ENCODE assay signal across 18 cellular contexts in genomic region chr2:213265679-213266078, GRCh38. TPM values are rescaled to one million over a fixed set of nuclear protein-coding genes. Genes with fewer than 3 reads are reported as not detected.
DNase-seq lines count a peak whose midpoint lies in the region; ATAC-seq, FAIRE-seq and TF ChIP-seq lines count a peak whose summit lies in the region.
"Had no signal": no experiment of that assay in that cellular context is flagged by ENCODE, and none has a peak within 500 bp of the region (broad histone marks: within the 10 kb centered on the region; RNA-seq: fewer than 3 reads in every experiment).

No MANE protein-coding gene starts in this region.

- FAIRE-seq in HepG2 (lab: Jason Lieb, UNC), result no peak
- FAIRE-seq: D721Med, G401.6, GM12892, GM18507, H1 had no signal

- no peak overlapping the region for H3K9ac ChIP-seq in HepG2 (ENCODE audit: insufficient read depth, low read depth, low read length)

- POLR2A ChIA-PET in HepG2 (lab: Yijun Ruan, JAX) (interaction anchor here (1.6 kb wide), 1 partner anchor 18 kb away, joined by 8 read pairs; the partner anchor contains the start of gene SPAG16), OCI-LY7 (lab: Charles Lee) (interaction anchor here (1.2 to 1.3 kb wide), 3 partner anchors 10 to 21 kb away, joined by 3 to 7 read pairs (median 4); no protein-coding TSS in a partner anchor)

- no peak for DNase-seq in HepG2 (ENCODE audit: low spot score)
- no peak for DNase-seq in right lobe of liver
- DNase-seq in SJCRH30, result peak; percentile 23 to 41
- no peak for DNase-seq in OCI-LY7 (ENCODE audit: low spot score)
- DNase-seq in NCI-H748 treated with DMSO at 0.1 percent for 48 hours (lab: John Stamatoyannopoulos, UW), result no peak
- DNase-seq: ACHN; BE2C; C1 segment of cervical spinal cord; Caco-2; CD4-positive, CD25-positive, alpha-beta regulatory T cell; H9 had no signal

- CTCF ChIA-PET in HepG2 (lab: Yijun Ruan, JAX; ENCODE audit: low intra/inter-chr PET ratio, low total read pairs) (no interaction called here), OCI-LY7 (lab: Charles Lee; ENCODE audit: unreplicated experiment) (no interaction called here)

- H3K4me1 ChIP-seq in HepG2 (ENCODE audit: insufficient read depth, low read length), result peaks cover 15% of the 10 kb centered on the region; the same call in 1 of the 2 replicates
- H3K4me1 ChIP-seq in right lobe of liver, result no peaks in the 10 kb centered on the region
- peaks cover 6% of the 10 kb centered on the region for H3K4me1 ChIP-seq in SJCRH30
- no peaks in the 10 kb centered on the region for H3K4me1 ChIP-seq in OCI-LY7 (ENCODE audit: insufficient read depth, low read length, poor library complexity, severe bottlenecking)

- H4K20me1 ChIP-seq in HepG2 (ENCODE audit: insufficient read depth, low read length) (no peaks in the 10 kb centered on the region), OCI-LY7 (ENCODE audit: insufficient read depth, low read length) (no peaks in the 10 kb centered on the region)

- peak overlapping the region in 1 of 3 experiments; percentile 37 for H3K4me3 Mint-ChIP-seq in nephron
- H3K4me3 Mint-ChIP-seq: CD4-positive, CD25-positive, alpha-beta regulatory T cell; H9 had no signal

- H2AFZ ChIP-seq in HepG2 (ENCODE audit: low read length) (no peak overlapping the region), OCI-LY7 (ENCODE audit: low read length) (no peak overlapping the region)

- H3K27ac ChIP-seq in HepG2 (ENCODE audit: extremely low read length, insufficient read depth, low read length) (no peak overlapping the region), right lobe of liver (no peak overlapping the region), SJCRH30 (peak overlapping the region; percentile 54), OCI-LY7 (ENCODE audit: low read depth, low read length, poor library complexity, severe bottlenecking) (no peak overlapping the region)

- H3K4me2 ChIP-seq in HepG2 (ENCODE audit: low read depth, low read length) (0 out of 2 replicates have a peak overlapping the region, but pooled peaks have one; percentile 6), OCI-LY7 (ENCODE audit: low read length) (no peak overlapping the region)

- peak overlapping the region in 2 of 3 experiments; percentile 33 to 63 for H3K27ac Mint-ChIP-seq in nephron
- H3K27ac Mint-ChIP-seq: H9 had no signal

- no peaks in the 10 kb centered on the region for H3K36me3 Mint-ChIP-seq in nephron (ENCODE audit: low read depth)

- peaks cover 0 to 9% of the 10 kb centered on the region in 2 experiments; a peak in 2 of 5 replicates for H3K27me3 ChIP-seq in HepG2 (ENCODE audit: control insufficient read depth in 1 of 2, insufficient read depth in 2 of 2, low read length in 2 of 2)
- H3K27me3 ChIP-seq in right lobe of liver, result no peaks in the 10 kb centered on the region
- no peaks in the 10 kb centered on the region for H3K27me3 ChIP-seq in SJCRH30
- H3K27me3 ChIP-seq: BE2C had no signal

- H3K9me2 ChIP-seq in OCI-LY7 (ENCODE audit: insufficient read depth, low read length), result 0 out of 2 replicates have a peak, but pooled peaks cover 9% of the 10 kb centered on the region

- H3K9me3 Mint-ChIP-seq in nephron, result no peaks in the 10 kb centered on the region
- H3K9me3 Mint-ChIP-seq: CD4-positive, CD25-positive, alpha-beta regulatory T cell; H9 had no signal

- intact Hi-C loops in HepG2 (cut with micrococcal nuclease; ENCODE audit: unreplicated experiment), result no loop called here
- intact Hi-C loops in right lobe of liver (cut with DNase I), result no loop called here
- intact Hi-C loops in OCI-LY7 (cut with micrococcal nuclease; ENCODE audit: unreplicated experiment), result no loop called here

- H3K9me3 ChIP-seq in HepG2 (ENCODE audit: low read length), result no peaks in the 10 kb centered on the region
- H3K9me3 ChIP-seq in right lobe of liver, result no peaks in the 10 kb centered on the region
- no peaks in the 10 kb centered on the region for H3K9me3 ChIP-seq in SJCRH30 (replicated peaks)
- no peaks in the 10 kb centered on the region for H3K9me3 ChIP-seq in OCI-LY7 (ENCODE audit: low read length)
- H3K9me3 ChIP-seq: BE2C, Caco-2 had no signal

- no peaks in the 10 kb centered on the region; a peak in 1 of 5 replicates for H3K36me3 ChIP-seq in HepG2 (replicated peaks in 1 of 2; ENCODE audit: control insufficient read depth in 1 of 2, insufficient read depth in 2 of 2, low read length in 2 of 2)
- H3K36me3 ChIP-seq in right lobe of liver, result no peaks in the 10 kb centered on the region
- no peaks in the 10 kb centered on the region for H3K36me3 ChIP-seq in SJCRH30
- no peaks in the 10 kb centered on the region for H3K36me3 ChIP-seq in OCI-LY7 (ENCODE audit: insufficient read depth, low read length)
- H3K36me3 ChIP-seq: BE2C had no signal

- in situ Hi-C loops in HepG2 (cut with HindIII; ENCODE audit: extremely low pct_ligation_motif_present, low pct_unique_long_range_greater_than_20kb), result loop anchor here (25.0 kb wide), 1 partner anchor 1747 kb away; no protein-coding TSS in a partner anchor

- H3K4me1 Mint-ChIP-seq in nephron, result peaks cover 9% of the 10 kb centered on the region
- H3K4me1 Mint-ChIP-seq: H9 had no signal

- H3K4me3 ChIP-seq in HepG2 (replicated peaks in 1 of 3; ENCODE audit: insufficient read depth in 1 of 3, low read depth in 2 of 3, low read length in 3 of 3), result no peak overlapping the region
- no peak overlapping the region for H3K4me3 ChIP-seq in right lobe of liver
- H3K4me3 ChIP-seq in SJCRH30, result peak overlapping the region; percentile 48
- no peak overlapping the region for H3K4me3 ChIP-seq in OCI-LY7 (ENCODE audit: low read depth, low read length, poor library complexity, severe bottlenecking)

- no peak for TF ChIP-seq RAD21 in HepG2 (CRISPR knock-in tag; IDR thresholded peaks at IDR 0.05)

- no peaks in the 10 kb centered on the region for H3K79me2 ChIP-seq in HepG2 (ENCODE audit: insufficient read depth, low read length)
- no peaks in the 10 kb centered on the region for H3K79me2 ChIP-seq in OCI-LY7 (ENCODE audit: insufficient read depth, low read depth, low read length)

- no peaks in the 10 kb centered on the region for H3K27me3 Mint-ChIP-seq in nephron (ENCODE audit: low read depth)

- TF ChIP-seq POLR2A in HepG2 (IDR thresholded peaks at IDR 0.05; ENCODE audit: insufficient read depth in 1 of 2, low read depth in 2 of 2, low read length in 2 of 2) (no peak), right lobe of liver (IDR thresholded peaks at IDR 0.05) (no peak)

- WGBS in HepG2 (ENCODE audit: low lambda C conversion rate), result 0% methylated on average over 3 of the region's 3 CpGs
- WGBS in right lobe of liver (ENCODE audit: insufficient coverage, low coverage, low lambda C conversion rate, missing lambda C conversion rate), result 57% methylated on average over 3 of the region's 3 CpGs

- TF ChIP-seq CTCF in HepG2 (CRISPR knock-in tag; IDR thresholded peaks at IDR 0.05) (no peak), right lobe of liver (IDR thresholded peaks at IDR 0.05) (no peak), nephron (IDR thresholded peaks at IDR 0.05; ENCODE audit: unreplicated experiment in 3 of 3) (no peak), OCI-LY7 (conservative IDR thresholded peaks at IDR 0.05; ENCODE audit: low read length) (no peak)

- no peak for TF ChIP-seq EP300 in HepG2 (IDR thresholded peaks at IDR 0.05; ENCODE audit: low read depth in 2 of 2, low read length in 2 of 2)
- TF ChIP-seq EP300 in HepG2 (CRISPR knock-in tag; IDR thresholded peaks at IDR 0.05; ENCODE audit: borderline replicate concordance), result no peak

- ATAC-seq in HepG2 (peak; percentile 46; the same call in 1 of the 3 replicates), right lobe of liver (no peak), GM21723 (IDR thresholded peaks at IDR 0.05; ENCODE audit: unreplicated experiment) (no peak)

- no TSS peak for BruUV-seq in HepG2 (replicated peaks; lab: Mats Ljungman, UMichigan)
- no TSS peak for BruUV-seq in OCI-LY7 (replicated peaks; lab: Mats Ljungman, UMichigan)

TF ChIP-seq in HepG2, 621 proteins besides CTCF, POLR2A, EP300 and RAD21:
- TF ChIP-seq TP53 (CRISPR knock-in tag; conservative IDR thresholded peaks at IDR 0.05) (no peak), YEATS4 (CRISPR knock-in tag; IDR thresholded peaks at IDR 0.05; ENCODE audit: borderline replicate concordance) (0 out of 2 replicates have a peak, but pooled peaks have one; percentile 2)
TF ChIP-seq in HepG2: peak in this region for 1.

RNA-seq across cellular contexts. Expression of gene SPAG16, which starts 18.6 kb away (rescaled TPM):
- total RNA-seq in HepG2 (2016; rRNA removed; fragmentation: Illumina TruSeq; extraction: Trizol) (22.3 and 26.5 TPM in 2 replicates), right lobe of liver (10 to 100 TPM in 1 of 6 experiments, 1 to 10 TPM in 5; 7.2 to 15.3 (median 9.0) TPM), OCI-LY7 (2022) (18.9 and 22.1 TPM in 2 replicates)
- total RNA-seq in HepG2 (2016; cell fraction: cytosol; rRNA removed; fragmentation: Illumina TruSeq; extraction: Trizol; ENCODE audit: low read depth), result 123 and 142 TPM in 2 replicates
- total RNA-seq in HepG2 (2016; cell fraction: insoluble cytoplasmic fraction; rRNA removed; fragmentation: Illumina TruSeq; extraction: Trizol), result 24.8 and 24.9 TPM in 2 replicates
- 41.1 and 45.7 TPM in 2 replicates for total RNA-seq in HepG2 (2016; cell fraction: membrane; rRNA removed; fragmentation: Illumina TruSeq; extraction: Trizol)
- total RNA-seq in HepG2 (2016; cell fraction: nucleus; rRNA removed; fragmentation: Illumina TruSeq; extraction: Trizol), result 21.2 and 24.6 TPM in 2 replicates
- polyA plus RNA-seq in HepG2 (2011; rRNA removed), result 7.6 and 9.6 TPM in 2 replicates
- 8.1 and 9.2 TPM in 2 replicates for polyA plus RNA-seq in HepG2 (2011; cell fraction: cytosol; rRNA removed)
- 4.7 and 6.1 TPM in 2 replicates for polyA plus RNA-seq in HepG2 (2011; cell fraction: nucleus; rRNA removed)
- 10.5 and 15.9 TPM in 2 replicates for polyA plus RNA-seq in HepG2 (2012)
- 7.2 and 9.7 TPM in 2 replicates for polyA plus RNA-seq in HepG2 (2016; cell fraction: cytosol; fragmentation: Illumina TruSeq; extraction: Trizol; ENCODE audit: low read depth)
- polyA plus RNA-seq in HepG2 (2016; cell fraction: insoluble cytoplasmic fraction; fragmentation: Illumina TruSeq; extraction: Trizol; ENCODE audit: low read depth), result 25.7 and 30.8 TPM in 2 replicates
- polyA plus RNA-seq in HepG2 (2016; cell fraction: membrane; fragmentation: Illumina TruSeq; extraction: Trizol; ENCODE audit: low read depth), result 11.7 and 12.5 TPM in 2 replicates
- polyA plus RNA-seq in HepG2 (2016; cell fraction: nucleus; fragmentation: Illumina TruSeq; extraction: Trizol; ENCODE audit: insufficient read depth, low read depth), result 23.4 and 24.3 TPM in 2 replicates
- polyA minus RNA-seq in HepG2 (2011; rRNA and poly(A)+ RNA removed; ENCODE audit: low replicate concordance), result 1.3 and 3.1 TPM in 2 replicates
- polyA minus RNA-seq in HepG2 (2011; cell fraction: cytosol; rRNA and poly(A)+ RNA removed), result 10.3 and 11.1 TPM in 2 replicates
- 21.1 and 29.0 TPM in 2 replicates for polyA minus RNA-seq in HepG2 (2011; cell fraction: nucleus; rRNA and poly(A)+ RNA removed)
- 24.7 and 28.2 TPM in 2 replicates for total RNA-seq in SJCRH30 (2014; rRNA removed; shearing (Covaris generic))
- total RNA-seq in OCI-LY7 (2014; rRNA removed; shearing (Covaris generic)), result 16.6 and 24.2 TPM in 2 replicates

Comparison
In these comparisons a context has a peak if more than half of its experiments do, and no peak if none do; other contexts are left out.
1. DNase-seq: peak in SJCRH30 (2 of 2); none in HepG2 (single experiment), right lobe of liver (0 of 3), OCI-LY7 (single experiment) and NCI-H748 treated with DMSO at 0.1 percent for 48 hours (single experiment).